Comparison of ENCODE assay signal across 27 cellular contexts in the genomic region with DNA sequence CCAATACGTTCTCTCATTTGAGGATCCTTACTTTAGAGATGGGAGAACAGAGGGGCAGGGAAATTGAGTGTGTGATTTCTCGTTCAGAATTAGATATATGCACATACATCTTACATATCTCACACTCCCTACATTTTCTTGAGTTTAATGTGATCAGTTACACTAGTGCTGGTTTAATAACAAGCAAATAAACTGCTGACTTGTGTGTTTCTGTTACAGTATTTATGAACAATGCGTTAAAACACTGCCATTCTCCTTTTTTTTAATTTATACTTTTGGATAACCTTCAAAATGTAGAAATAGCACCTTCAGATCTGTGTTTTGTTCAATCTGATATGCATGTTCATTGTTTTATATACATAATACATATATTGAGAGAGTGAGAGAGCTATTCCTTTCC.
"Had no signal": no experiment of that assay in that cellular context is flagged by ENCODE, and none has a peak within 500 bp of the region (broad histone marks: within the 10 kb centered on the region; RNA-seq: fewer than 3 reads in every experiment).

No MANE protein-coding gene starts in this region.

- H3K9me3 Mint-ChIP-seq: activated CD4-positive, alpha-beta memory T cell treated with anti-CD3 and anti-CD28 coated beads, Interleukin-2, amount 10 ng/mL, durations not matched to agents 7 days and 5 days; activated CD4-positive, alpha-beta T cell treated with anti-CD3 and anti-CD28 coated beads, Interleukin-2, amount 10 ng/mL, durations not matched to agents 7 days and 5 days; activated T-cell treated with anti-CD3 and anti-CD28 coated beads, Interleukin-2, amount 50 U/mL, for 4 hours; activated T-helper 17 cell treated with anti-CD3 and anti-CD28 coated beads, Interleukin-2, amount 50 U/mL, for 72 hours; WTC11 had no signal

- H3K9me3 ChIP-seq: esophagus squamous epithelium had no signal

- H3K36me3 ChIP-seq: brain microvascular endothelial cell had no signal

- DNase-seq: activated CD4-positive, alpha-beta memory T cell treated with anti-CD3 and anti-CD28 coated beads, Interleukin-2, amount 10 ng/mL, durations not matched to agents 7 days and 5 days; activated CD4-positive, alpha-beta T cell treated with anti-CD3 and anti-CD28 coated beads for 1 hour; activated CD4-positive, alpha-beta T cell treated with anti-CD3 and anti-CD28 coated beads for 4 hours; activated CD4-positive, alpha-beta T cell treated with anti-CD3 and anti-CD28 coated beads, Interleukin-2, amount 10 ng/mL, durations not matched to agents 7 days and 5 days; activated CD4-positive, alpha-beta T cell treated with anti-CD3 and anti-CD28 coated beads, Interleukin-2, amount 50 U/mL, for 4 hours; activated CD8-positive, alpha-beta memory T cell treated with anti-CD3 and anti-CD28 coated beads for 24 hours; activated effector memory CD4-positive, alpha-beta T cell treated with Interleukin-2 at 50 U/mL for 16 hours; activated gamma-delta T cell treated with Interleukin-2 at 50 U/mL for 16 hours; activated naive CD4-positive, alpha-beta T cell treated with anti-CD3 and anti-CD28 coated beads, Interleukin-2, amount 50 U/mL, for 16 hours; activated naive CD4-positive, alpha-beta T cell treated with Interleukin-2 at 50 U/mL for 16 hours; activated T-cell treated with anti-CD3 and anti-CD28 coated beads, Interleukin-2, amount 50 U/mL, for 4 hours; amniotic stem cell; anterior cingulate cortex; brain microvascular endothelial cell; cortex of kidney; effector CD4-positive, alpha-beta T cell; esophagus squamous epithelium; foreskin melanocyte; head of caudate nucleus; T-helper 2 cell had no signal

- H3K27me3 ChIP-seq: brain microvascular endothelial cell, esophagus squamous epithelium had no signal

- FAIRE-seq: astrocyte, bronchial epithelial cell, colon, endometrium had no signal

- H3K27ac ChIP-seq: brain microvascular endothelial cell had no signal

- H3K4me3 ChIP-seq: esophagus squamous epithelium had no signal

- H3K27me3 Mint-ChIP-seq: activated CD4-positive, alpha-beta memory T cell treated with anti-CD3 and anti-CD28 coated beads, Interleukin-2, amount 10 ng/mL, durations not matched to agents 7 days and 5 days; activated CD4-positive, alpha-beta T cell treated with anti-CD3 and anti-CD28 coated beads, Interleukin-2, amount 10 ng/mL, durations not matched to agents 7 days and 5 days; activated naive CD8-positive, alpha-beta T cell; activated T-helper 17 cell treated with anti-CD3 and anti-CD28 coated beads, Interleukin-2, amount 50 U/mL, for 72 hours had no signal

- H3K27ac Mint-ChIP-seq: activated CD4-positive, alpha-beta memory T cell treated with anti-CD3 and anti-CD28 coated beads, Interleukin-2, amount 10 ng/mL, durations not matched to agents 7 days and 5 days; activated CD4-positive, alpha-beta T cell treated with anti-CD3 and anti-CD28 coated beads, Interleukin-2, amount 10 ng/mL, durations not matched to agents 7 days and 5 days; activated naive CD8-positive, alpha-beta T cell; activated T-helper 17 cell treated with anti-CD3 and anti-CD28 coated beads, Interleukin-2, amount 50 U/mL, for 72 hours; WTC11 had no signal

- ATAC-seq: activated T-cell treated with anti-CD3 and anti-CD28 coated beads, Interleukin-2, amount 50 U/mL, for 4 hours; activated T-helper 17 cell treated with anti-CD3 and anti-CD28 coated beads, Interleukin-2, amount 50 U/mL, for 72 hours; WTC11 had no signal

- H3K4me3 Mint-ChIP-seq: activated CD4-positive, alpha-beta memory T cell treated with anti-CD3 and anti-CD28 coated beads, Interleukin-2, amount 10 ng/mL, durations not matched to agents 7 days and 5 days; activated CD4-positive, alpha-beta T cell treated with anti-CD3 and anti-CD28 coated beads, Interleukin-2, amount 10 ng/mL, durations not matched to agents 7 days and 5 days; activated naive CD8-positive, alpha-beta T cell; activated T-cell treated with anti-CD3 and anti-CD28 coated beads, Interleukin-2, amount 50 U/mL, for 4 hours; activated T-helper 17 cell treated with anti-CD3 and anti-CD28 coated beads, Interleukin-2, amount 50 U/mL, for 72 hours; WTC11 had no signal
